In the genomic region with DNA sequence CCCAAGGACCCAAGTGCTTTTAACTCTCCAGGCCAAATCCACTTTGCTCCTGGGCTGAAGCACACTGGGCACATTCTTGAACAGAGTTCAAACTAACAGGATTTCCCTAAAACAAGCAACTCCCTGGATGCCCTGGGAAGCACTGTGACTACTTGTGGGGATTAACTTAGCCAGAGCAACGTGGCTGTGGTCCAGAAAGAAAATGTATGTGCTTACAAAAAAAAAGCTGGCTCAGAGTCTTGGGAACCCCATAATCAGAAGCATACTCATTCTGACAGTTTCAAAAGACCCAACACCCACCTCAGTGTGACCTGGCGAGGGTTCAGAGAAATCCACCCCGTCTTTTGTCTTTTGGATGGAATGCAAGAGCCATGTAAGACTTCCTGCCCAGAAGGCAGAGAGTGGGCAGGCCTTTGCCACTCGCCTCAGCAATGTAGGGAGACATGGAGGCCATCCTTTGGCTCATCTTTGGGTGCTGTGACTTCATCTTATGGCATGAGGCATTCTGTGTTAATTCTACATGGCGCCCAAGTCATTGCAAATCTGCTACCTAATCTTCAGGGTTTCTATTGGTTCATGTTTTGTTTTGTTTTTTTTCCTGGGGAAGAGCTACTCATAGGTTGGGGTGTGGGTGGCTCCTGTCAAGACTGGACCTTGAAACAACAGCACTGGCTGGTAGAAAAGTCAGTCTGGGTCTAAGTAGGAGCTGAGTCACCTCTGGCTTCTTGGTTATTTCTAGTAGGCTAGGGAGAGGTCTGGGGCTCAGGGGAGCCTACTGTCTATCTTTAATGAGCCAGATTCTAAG, we compare ENCODE assay signal across 13 cellular contexts.
DNase-seq lines count a peak whose midpoint lies in the region; ATAC-seq and TF ChIP-seq lines count a peak whose summit lies in the region.
"Had no signal": no experiment of that assay in that cellular context is flagged by ENCODE, and none has a peak within 500 bp of the region (broad histone marks: within the 10 kb centered on the region; RNA-seq: fewer than 3 reads in every experiment).

No MANE protein-coding gene starts in this region.

- H3K4me1 ChIP-seq in HAP-1, result no peaks in the 10 kb centered on the region
- H3K4me1 ChIP-seq: right atrium auricular region had no signal

- H3K27me3 Mint-ChIP-seq in activated T-cell treated with anti-CD3 and anti-CD28 coated beads, Interleukin-2, amount 50 U/mL, for 4 hours (ENCODE audit: low read depth), result no peaks in the 10 kb centered on the region
- H3K27me3 Mint-ChIP-seq: stimulated activated memory B cell treated with anti-CD40 and anti-IgM and Interleukin-4, amounts not matched to agents 10 μg/mL and 1 μg/mL and 100 μg/mL, for 72 hours had no signal

- H3K36me3 Mint-ChIP-seq in activated T-cell treated with anti-CD3 and anti-CD28 coated beads, Interleukin-2, amount 50 U/mL, for 4 hours (ENCODE audit: insufficient read depth), result no peaks in the 10 kb centered on the region
- H3K36me3 Mint-ChIP-seq: stimulated activated memory B cell treated with anti-CD40 and anti-IgM and Interleukin-4, amounts not matched to agents 10 μg/mL and 1 μg/mL and 100 μg/mL, for 72 hours had no signal

- H3K9me3 Mint-ChIP-seq in activated T-cell treated with anti-CD3 and anti-CD28 coated beads, Interleukin-2, amount 50 U/mL, for 4 hours, result peaks cover 3% of the 10 kb centered on the region
- H3K9me3 Mint-ChIP-seq: stimulated activated memory B cell treated with anti-CD40 and anti-IgM and Interleukin-4, amounts not matched to agents 10 μg/mL and 1 μg/mL and 100 μg/mL, for 72 hours had no signal

- peak overlapping the region; percentile 69 for H3K27ac ChIP-seq in AG04450 (ENCODE audit: low read depth, low read length)
- H3K27ac ChIP-seq: right atrium auricular region had no signal

- CTCF ChIA-PET in AG04450 (lab: Charles Lee), result no interaction called here

- peak; percentile 65 for DNase-seq in AG04450 (ENCODE audit: low read depth, low spot score)
- peak; percentile 80 for DNase-seq in HFF-Myc (ENCODE audit: extremely low read depth, low read depth)
- DNase-seq in activated T-cell treated with anti-CD3 and anti-CD28 coated beads, Interleukin-2, amount 50 U/mL, for 4 hours, result no peak
- peak; percentile 90 for DNase-seq in iris pigment epithelial cell (ENCODE audit: low read depth)
- DNase-seq in UCSD-AML1 (lab: John Stamatoyannopoulos, UW; ENCODE audit: unreplicated experiment), result no peak
- DNase-seq in G401 (ENCODE audit: low spot score), result no peak
- DNase-seq in HAP-1 (ENCODE audit: low spot score in 2 of 2), result no peak
- no peak for DNase-seq in CD1c-positive myeloid dendritic cell (ENCODE audit: extremely low spot score)
- DNase-seq: activated naive CD4-positive, alpha-beta T cell treated with Interleukin-2 at 50 U/mL for 16 hours; left ventricle myocardium superior; NCI-H446 treated with DMSO at 0.1 percent for 48 hours had no signal

- no peak overlapping the region for H3K4me3 Mint-ChIP-seq in activated T-cell treated with anti-CD3 and anti-CD28 coated beads, Interleukin-2, amount 50 U/mL, for 4 hours
- H3K4me3 Mint-ChIP-seq: stimulated activated memory B cell treated with anti-CD40 and anti-IgM and Interleukin-4, amounts not matched to agents 10 μg/mL and 1 μg/mL and 100 μg/mL, for 72 hours had no signal

- POLR2A ChIA-PET in AG04450 (lab: Yijun Ruan, JAX), result no interaction called here

- H3K36me3 ChIP-seq in HAP-1 (replicated peaks), result no peaks in the 10 kb centered on the region
- H3K36me3 ChIP-seq: right atrium auricular region had no signal

- TF ChIP-seq CTCF in AG04450 (IDR thresholded peaks at IDR 0.05; ENCODE audit: low read depth, low read length) (no peak), HFF-Myc (IDR thresholded peaks at IDR 0.05; ENCODE audit: low read depth, low read length, missing control alignments) (no peak)

- in situ Hi-C loops in G401 (cut with HindIII; ENCODE audit: low sequenced_read_pairs) (no loop called here), HAP-1 (cut with MboI; ENCODE audit: low sequenced_read_pairs) (no loop called here)

- peaks cover 33% of the 10 kb centered on the region for H3K4me1 Mint-ChIP-seq in activated T-cell treated with anti-CD3 and anti-CD28 coated beads, Interleukin-2, amount 50 U/mL, for 4 hours (ENCODE audit: low read depth)
- H3K4me1 Mint-ChIP-seq: stimulated activated memory B cell treated with anti-CD40 and anti-IgM and Interleukin-4, amounts not matched to agents 10 μg/mL and 1 μg/mL and 100 μg/mL, for 72 hours had no signal

- H3K27me3 ChIP-seq in AG04450 (ENCODE audit: control insufficient read depth, insufficient read depth, low read length) (no peaks in the 10 kb centered on the region), HAP-1 (ENCODE audit: low read depth) (no peaks in the 10 kb centered on the region)
- H3K27me3 ChIP-seq: right atrium auricular region had no signal

- peak; percentile 41 to 54 for ATAC-seq in activated T-cell treated with anti-CD3 and anti-CD28 coated beads, Interleukin-2, amount 50 U/mL, for 4 hours
- ATAC-seq: left ventricle myocardium superior; stimulated activated memory B cell treated with anti-CD40 and anti-IgM and Interleukin-4, amounts not matched to agents 10 μg/mL and 1 μg/mL and 100 μg/mL, for 72 hours had no signal

- H3K9me3 ChIP-seq in AG04450 (ENCODE audit: control insufficient read depth, insufficient read depth, low read length) (no peaks in the 10 kb centered on the region), HAP-1 (no peaks in the 10 kb centered on the region)
- H3K9me3 ChIP-seq: right atrium auricular region had no signal

- H3K4me3 ChIP-seq in AG04450 (ENCODE audit: low read depth, low read length), result no peak overlapping the region
- no peak overlapping the region for H3K4me3 ChIP-seq in HFF-Myc (replicated peaks; ENCODE audit: low read depth, low read length)
- H3K4me3 ChIP-seq in HAP-1, result no peak overlapping the region
- H3K4me3 ChIP-seq: right atrium auricular region had no signal

Comparison
In these comparisons a context has a peak if more than half of its experiments do, and no peak if none do; other contexts are left out.
1. DNase-seq: peak in AG04450 (single experiment), HFF-Myc (single experiment) and iris pigment epithelial cell (single experiment); none in activated T-cell treated with anti-CD3 and anti-CD28 coated beads, Interleukin-2, amount 50 U/mL, for 4 hours (single experiment), UCSD-AML1 (single experiment), G401 (single experiment), HAP-1 (0 of 2) and CD1c-positive myeloid dendritic cell (single experiment).